ENCODE assay signal across 33 cellular contexts in genomic region chr21:31678478-31678877, GRCh38.
"Had no signal": no experiment of that assay in that cellular context is flagged by ENCODE, and none has a peak within 500 bp of the region (broad histone marks: within the 10 kb centered on the region; RNA-seq: fewer than 3 reads in every experiment).

No MANE protein-coding gene starts in this region.

- H3K36me3 ChIP-seq: breast epithelium had no signal

- ATAC-seq: activated CD4-positive, alpha-beta T cell treated with anti-CD3 and anti-CD28 coated beads for 36 hours; activated CD8-positive, alpha-beta memory T cell treated with anti-CD3 and anti-CD28 coated beads, Interleukin-2, amount 10 ng/mL, durations not matched to agents 7 days and 5 days; activated CD8-positive, alpha-beta T cell treated with anti-CD3 and anti-CD28 coated beads, Interleukin-2, amount 10 ng/mL, durations not matched to agents 7 days and 5 days; activated naive CD4-positive, alpha-beta T cell treated with anti-CD3 and anti-CD28 coated beads, Interleukin-2, amount 50 U/mL, for 72 hours; body of pancreas had no signal

- H3K4me1 ChIP-seq: adrenal gland, body of pancreas, breast epithelium had no signal

- FAIRE-seq: astrocyte, TTC549 had no signal

- H3K27me3 ChIP-seq: adrenal gland, body of pancreas, brain microvascular endothelial cell, breast epithelium had no signal

- H3K9me3 ChIP-seq: adrenal gland, body of pancreas, breast epithelium had no signal

- H3K4me3 ChIP-seq: adrenal gland, body of pancreas, breast epithelium had no signal

- H3K27ac ChIP-seq: adrenal gland, body of pancreas, brain microvascular endothelial cell, breast epithelium, VCaP had no signal

- DNase-seq: activated B cell treated with CpG ODN at 0.5 μM for 24 hours; activated CD4-positive, alpha-beta memory T cell treated with anti-CD3 and anti-CD28 coated beads, Interleukin-2, amount 10 ng/mL, durations not matched to agents 7 days and 5 days; activated CD4-positive, alpha-beta T cell treated with anti-CD3 and anti-CD28 coated beads for 1 hour; activated CD4-positive, alpha-beta T cell treated with anti-CD3 and anti-CD28 coated beads for 36 hours; activated CD4-positive, alpha-beta T cell treated with anti-CD3 and anti-CD28 coated beads for 48 hours; activated CD4-positive, alpha-beta T cell treated with anti-CD3 and anti-CD28 coated beads, Interleukin-2, amount 10 ng/mL, durations not matched to agents 7 days and 5 days; activated CD4-positive, alpha-beta T cell treated with anti-CD3 and anti-CD28 coated beads, Interleukin-2, amount 50 U/mL, for 48 hours; activated CD8-positive, alpha-beta memory T cell treated with anti-CD3 and anti-CD28 coated beads for 24 hours; activated CD8-positive, alpha-beta memory T cell treated with anti-CD3 and anti-CD28 coated beads, Interleukin-2, amount 10 ng/mL, durations not matched to agents 7 days and 5 days; activated CD8-positive, alpha-beta memory T cell treated with anti-CD3 and anti-CD28 coated beads, Interleukin-2, amount 50 U/mL, for 48 hours; activated CD8-positive, alpha-beta T cell treated with anti-CD3 and anti-CD28 coated beads, Interleukin-2, amount 10 ng/mL, durations not matched to agents 7 days and 5 days; activated effector memory CD4-positive, alpha-beta T cell treated with Interleukin-2 at 50 U/mL for 16 hours; activated gamma-delta T cell; activated naive CD4-positive, alpha-beta T cell; activated naive CD4-positive, alpha-beta T cell treated with anti-CD3 and anti-CD28 coated beads for 36 hours; activated naive CD4-positive, alpha-beta T cell treated with anti-CD3 and anti-CD28 coated beads, Interleukin-2, amount 50 U/mL, for 16 hours; activated naive CD8-positive, alpha-beta T cell treated with anti-CD3 and anti-CD28 coated beads for 36 hours; activated T-cell treated with anti-CD3 and anti-CD28 coated beads, Interleukin-2, amount 50 U/mL, for 24 hours; activated T-cell treated with anti-CD3 and anti-CD28 coated beads, Interleukin-2, amount 50 U/mL, for 48 hours; adrenal gland; amniotic stem cell; aorta; body of pancreas; brain microvascular endothelial cell; central memory CD4-positive, alpha-beta T cell; T-helper 1 cell; T-helper 2 cell; T-helper 9 cell had no signal
